ENCODE assay signal across 1 cellular context in the genomic region with DNA sequence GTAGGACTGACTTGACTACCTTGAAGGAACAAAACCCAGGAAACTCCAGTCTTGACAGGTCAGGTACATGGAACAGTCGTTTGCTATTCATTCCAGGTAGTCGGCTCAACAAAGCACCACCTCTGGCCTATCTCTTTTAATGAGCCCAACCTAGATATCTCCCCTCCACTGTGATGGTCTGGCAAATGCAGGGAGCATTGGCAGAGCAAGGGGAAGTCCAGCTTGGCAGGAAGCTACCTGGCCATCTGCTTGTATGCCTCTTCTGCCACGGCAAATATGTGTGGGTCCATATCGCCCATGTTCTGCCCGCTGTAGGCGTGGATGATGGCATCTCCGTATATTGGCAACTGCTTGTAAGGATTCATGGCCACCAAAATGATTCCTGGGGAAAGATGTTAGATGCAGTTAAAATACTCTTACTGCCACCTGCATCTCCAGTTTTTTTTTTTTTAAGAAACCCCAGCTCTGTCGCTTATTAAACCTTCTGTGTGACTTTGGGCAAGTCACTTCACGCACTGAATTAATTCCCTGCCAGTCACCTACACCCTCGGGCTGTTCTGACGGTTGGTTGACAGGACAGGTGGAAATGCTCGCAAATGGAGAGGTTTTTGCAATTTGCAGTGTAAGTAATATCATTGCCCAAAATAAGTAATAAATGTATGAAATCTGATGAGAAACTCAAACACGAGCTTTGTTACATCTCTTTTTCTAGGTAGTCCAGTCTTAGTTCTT.
TF ChIP-seq lines count a peak whose summit lies in the region.

No MANE protein-coding gene starts in this region.

TF ChIP-seq in HepG2, 621 proteins besides CTCF, POLR2A, EP300 and RAD21:
- TF ChIP-seq STAG1 (CRISPR knock-in tag; IDR thresholded peaks at IDR 0.05), result no peak
- TF ChIP-seq DMTF1 (CRISPR knock-in tag; IDR thresholded peaks at IDR 0.05), result no peak
- no peak for TF ChIP-seq MYPOP (CRISPR knock-in tag; IDR thresholded peaks at IDR 0.05)
- no peak for TF ChIP-seq KMT2B (CRISPR knock-in tag; IDR thresholded peaks at IDR 0.05)
- TF ChIP-seq ZFP37 (CRISPR knock-in tag; IDR thresholded peaks at IDR 0.05; ENCODE audit: borderline replicate concordance), result no peak
- TF ChIP-seq ZNF781 (CRISPR knock-in tag; IDR thresholded peaks at IDR 0.05; ENCODE audit: borderline replicate concordance, not compliant biosample characterization), result no peak
- TF ChIP-seq TRAFD1 (CRISPR knock-in tag; IDR thresholded peaks at IDR 0.05; ENCODE audit: borderline replicate concordance), result no peak
- TF ChIP-seq PRDM4 (CRISPR knock-in tag; IDR thresholded peaks at IDR 0.05; ENCODE audit: borderline replicate concordance), result no peak
